Comparison of ENCODE assay signal across 21 cellular contexts in the genomic region with DNA sequence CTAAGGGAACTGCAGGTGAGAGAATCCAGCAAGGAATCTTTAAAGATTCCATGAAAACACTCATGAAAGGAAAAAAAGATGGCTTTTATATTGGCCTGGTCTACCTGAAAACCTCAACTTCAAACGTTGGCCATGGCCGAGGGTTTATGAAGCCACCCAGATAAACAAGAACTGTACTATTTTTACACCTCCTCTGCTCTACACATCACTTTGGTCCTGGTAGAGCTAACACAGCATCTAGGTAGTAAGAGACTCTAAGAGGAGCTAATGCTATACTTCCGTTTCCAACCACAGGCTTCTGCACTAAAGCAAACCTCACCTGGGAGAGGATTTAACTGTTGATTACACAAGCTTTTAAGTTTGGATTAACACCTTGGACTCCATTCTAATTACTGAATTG.
"Had no signal": no experiment of that assay in that cellular context is flagged by ENCODE, and none has a peak within 500 bp of the region (broad histone marks: within the 10 kb centered on the region; RNA-seq: fewer than 3 reads in every experiment).

No MANE protein-coding gene starts in this region.

- H3K4me1 ChIP-seq: SJCRH30 had no signal

- H3K36me3 ChIP-seq: MG63, SJCRH30 had no signal

- H3K27ac ChIP-seq: RWPE1, SJCRH30 had no signal

- H3K4me3 ChIP-seq: MG63, SJCRH30 had no signal

- DNase-seq: Karpas-422, KG1, MG63, NCI-H1092 treated with DMSO at 0.1 percent for 48 hours, NCI-H1436, NCI-H187, NCI-H2029, NCI-H2081 treated with DMSO at 0.1 percent for 48 hours, NCI-H2171, NCI-H446, NCI-H510A, NCI-H524 treated with DMSO at 0.1 percent for 48 hours, NCI-H69, NCI-H774, PC-3, SHP77 treated with DMSO at 0.1 percent for 48 hours, SJCRH30, T-helper 1 cell had no signal

- H3K27me3 ChIP-seq: SJCRH30 had no signal

- ATAC-seq: Panc1, PC-3, SK-N-SH treated with all-trans-retinoic acid at 6 μM for 48 hours had no signal

- H3K9me3 ChIP-seq: MG63, SJCRH30 had no signal
